In genomic region chr13:109131698-109132257, GRCh38 we compare ENCODE assay signal across 9 cellular contexts.
DNase-seq lines count a peak whose midpoint lies in the region; ATAC-seq and TF ChIP-seq lines count a peak whose summit lies in the region.
"Had no signal": no experiment of that assay in that cellular context is flagged by ENCODE, and none has a peak within 500 bp of the region (broad histone marks: within the 10 kb centered on the region; RNA-seq: fewer than 3 reads in every experiment).

No MANE protein-coding gene starts in this region.

- 55 to 68% (median 62%) methylated on average over 10 of the region's 10 CpGs for WGBS in adrenal gland, 4 donors

- H3K27ac ChIP-seq in naive thymus-derived CD4-positive, alpha-beta T cell (ENCODE audit: low read depth, low read length) = no peak overlapping the region
- no peak overlapping the region for H3K27ac ChIP-seq in adrenal gland
- H3K27ac ChIP-seq: body of pancreas had no signal

- no peaks in the 10 kb centered on the region for H3K4me1 Mint-ChIP-seq in naive thymus-derived CD4-positive, alpha-beta T cell

- no peaks in the 10 kb centered on the region for H3K4me1 ChIP-seq in naive thymus-derived CD4-positive, alpha-beta T cell (ENCODE audit: control insufficient read depth in 2 of 2, insufficient read depth in 2 of 2, low read length in 2 of 2)
- H3K4me1 ChIP-seq in adrenal gland (replicated peaks in 1 of 2) = no peaks in the 10 kb centered on the region
- H3K4me1 ChIP-seq: body of pancreas had no signal

- peaks cover 0 to 14% (median 10%) of the 10 kb centered on the region in 5 donors for H3K27me3 Mint-ChIP-seq in naive thymus-derived CD4-positive, alpha-beta T cell

- CTCF ChIA-PET in naive thymus-derived CD4-positive, alpha-beta T cell (lab: Charles Lee) = no interaction called here

- H3K9me3 Mint-ChIP-seq in naive thymus-derived CD4-positive, alpha-beta T cell = no peaks in the 10 kb centered on the region

- ATAC-seq in GM19025 (IDR thresholded peaks at IDR 0.05; ENCODE audit: low read depth, unreplicated experiment) (peak; percentile 88), HG02970 (IDR thresholded peaks at IDR 0.05; ENCODE audit: low FRiP score, unreplicated experiment) (peak; percentile 86)
- peak; percentile 37 for ATAC-seq in naive thymus-derived CD4-positive, alpha-beta T cell
- ATAC-seq: body of pancreas had no signal

- POLR2A ChIA-PET in naive thymus-derived CD4-positive, alpha-beta T cell (lab: Charles Lee) = no interaction called here

- H3K27ac Mint-ChIP-seq in naive thymus-derived CD4-positive, alpha-beta T cell = no peak overlapping the region

- H3K9me3 ChIP-seq in naive thymus-derived CD4-positive, alpha-beta T cell (ENCODE audit: control insufficient read depth in 2 of 3, low read length in 3 of 3) = no peaks in the 10 kb centered on the region
- no peaks in the 10 kb centered on the region for H3K9me3 ChIP-seq in adrenal gland (replicated peaks in 1 of 3)
- H3K9me3 ChIP-seq: body of pancreas had no signal

- H3K4me3 ChIP-seq in naive thymus-derived CD4-positive, alpha-beta T cell (ENCODE audit: low read length) = no peak overlapping the region
- no peak overlapping the region for H3K4me3 ChIP-seq in adrenal gland
- H3K4me3 ChIP-seq: body of pancreas had no signal

- TF ChIP-seq CTCF in adrenal gland (IDR thresholded peaks at IDR 0.05) = no peak

- intact Hi-C loops in naive thymus-derived CD4-positive, alpha-beta T cell (cut with micrococcal nuclease) = no loop called here
- intact Hi-C loops in adrenal gland (cut with DNase I) = no loop called here

- DNase-seq in SIG-M5 treated with dmso at 0.1 percent for 504 hours (lab: John Stamatoyannopoulos, UW; ENCODE audit: unreplicated experiment) (peak; percentile 99), A172 (ENCODE audit: low spot score) (no peak), NCI-H2196 treated with DMSO at 0.1 percent for 48 hours (lab: John Stamatoyannopoulos, UW; ENCODE audit: unreplicated experiment) (no peak), cortex of kidney (lab: John Stamatoyannopoulos, UW) (no peak), adrenal gland (no peak)
- no peak for DNase-seq in naive thymus-derived CD4-positive, alpha-beta T cell

- no peaks in the 10 kb centered on the region for H3K27me3 ChIP-seq in naive thymus-derived CD4-positive, alpha-beta T cell (ENCODE audit: control insufficient read depth in 2 of 2, insufficient read depth in 2 of 2, low read length in 2 of 2)
- H3K27me3 ChIP-seq in adrenal gland = no peaks in the 10 kb centered on the region
- H3K27me3 ChIP-seq: body of pancreas had no signal

- H3K36me3 Mint-ChIP-seq in naive thymus-derived CD4-positive, alpha-beta T cell = no peaks in the 10 kb centered on the region

- no peak for TF ChIP-seq POLR2A in adrenal gland (IDR thresholded peaks at IDR 0.05)

- no peak overlapping the region for H3K4me3 Mint-ChIP-seq in naive thymus-derived CD4-positive, alpha-beta T cell

- no peaks in the 10 kb centered on the region for H3K36me3 ChIP-seq in naive thymus-derived CD4-positive, alpha-beta T cell (ENCODE audit: control insufficient read depth in 2 of 3, insufficient read depth in 3 of 3, low read length in 3 of 3)
- H3K36me3 ChIP-seq in adrenal gland (replicated peaks in 1 of 2) = no peaks in the 10 kb centered on the region

Comparison
In these comparisons a context has a peak if more than half of its experiments do, and no peak if none do; other contexts are left out.
1. ATAC-seq: peak in every context shown above with its lines; median percentile 88 in GM19025; 86 in HG02970; 37 in naive thymus-derived CD4-positive, alpha-beta T cell.